ENCODE assay signal across 26 cellular contexts in the genomic region with DNA sequence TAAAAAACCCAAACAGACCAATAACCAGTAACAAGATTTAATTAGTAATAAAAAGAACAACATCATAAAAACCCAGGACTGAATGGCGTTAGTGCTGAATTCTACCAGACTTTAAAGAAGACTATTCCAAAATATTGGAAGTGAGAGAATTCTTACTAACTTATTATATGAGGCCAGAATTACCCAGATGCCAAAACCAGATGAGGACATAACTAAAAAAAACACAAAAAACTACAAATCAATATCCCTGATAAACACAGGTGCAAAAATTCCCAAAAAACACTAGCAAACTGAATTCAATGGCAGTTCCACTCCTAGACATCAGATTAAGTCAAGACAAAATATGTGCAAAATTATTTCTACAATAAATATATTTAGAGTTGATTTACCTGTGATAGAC.
"Had no signal": no experiment of that assay in that cellular context is flagged by ENCODE, and none has a peak within 500 bp of the region (broad histone marks: within the 10 kb centered on the region; RNA-seq: fewer than 3 reads in every experiment).

No MANE protein-coding gene starts in this region.

- ATAC-seq: stimulated activated effector memory CD8-positive, alpha-beta T cell treated with anti-CD3 and anti-CD28 coated beads, Interleukin-12 subunit alpha, Interleukin-12 subunit beta, amount 100 ng/mL, for 72 hours; stimulated activated memory B cell treated with anti-CD40 and anti-IgM and Interleukin-4, amounts not matched to agents 10 μg/mL and 1 μg/mL and 100 μg/mL, for 72 hours; stimulated activated naive B cell treated with anti-CD40 and anti-IgM and Interleukin-4, amounts not matched to agents 10 μg/mL and 1 μg/mL and 100 μg/mL, for 72 hours; stimulated activated naive CD8-positive, alpha-beta T cell treated with anti-CD3 and anti-CD28 coated beads, Interleukin-15, amount 100 ng/mL, for 72 hours; stimulated activated naive CD8-positive, alpha-beta T cell treated with anti-CD3 and anti-CD28 coated beads, Interleukin-15, Interleukin-2, amounts not matched to agents 100 U/mL and 50 U/mL, for 24 hours; upper lobe of right lung had no signal

- H3K4me1 ChIP-seq: stomach, suprapubic skin, testis, thyroid gland, tibial artery, tibial nerve, transverse colon, upper lobe of left lung, upper lobe of right lung, uterus, vagina had no signal

- H3K9me3 ChIP-seq: suprapubic skin, testis, thoracic aorta, thyroid gland, tibial artery, tibial nerve, transverse colon, upper lobe of left lung, upper lobe of right lung, vagina had no signal

- H3K36me3 ChIP-seq: stomach, suprapubic skin, thoracic aorta, thyroid gland, tibial artery, tibial nerve, transverse colon, upper lobe of left lung, upper lobe of right lung, uterus, vagina had no signal

- DNase-seq: stimulated activated CD4-positive, alpha-beta T cell treated with anti-CD3 and anti-CD28 coated beads, Interleukin-2, amount 100 ng/mL, for 48 hours; stimulated activated CD4-positive, alpha-beta T cell treated with anti-CD3 and anti-CD28 coated beads, Interleukin-4, amount 100 ng/mL, for 1 hour; stimulated activated CD4-positive, alpha-beta T cell treated with anti-CD3 and anti-CD28 coated beads, Interleukin-4, amount 100 ng/mL, for 24 hours; stimulated activated CD4-positive, alpha-beta T cell treated with anti-CD3 and anti-CD28 coated beads, Interleukin-4, amount 100 ng/mL, for 4 hours; stimulated activated CD8-positive, alpha-beta memory T cell treated with anti-CD3 and anti-CD28 coated beads, Interleukin-4, amount 100 ng/mL, for 48 hours; stimulated activated naive B cell treated with anti-CD40 and anti-IgM and Interleukin-4, amounts not matched to agents 10 μg/mL and 1 μg/mL and 100 μg/mL, for 72 hours; stimulated activated naive CD4-positive, alpha-beta T cell; stimulated activated naive CD4-positive, alpha-beta T cell treated with Interleukin-2 at 50 U/mL for 16 hours; stimulated activated naive CD8-positive, alpha-beta T cell treated with anti-CD3 and anti-CD28 coated beads, Interleukin-15, amount 100 ng/mL, for 72 hours; stimulated activated naive CD8-positive, alpha-beta T cell treated with anti-CD3 and anti-CD28 coated beads, Interleukin-15, Interleukin-2, amounts not matched to agents 100 U/mL and 50 U/mL, for 24 hours; stomach; substantia nigra; testis; thyroid gland; tibial artery; transverse colon; trophoblast cell; upper lobe of left lung; upper lobe of right lung; uterus had no signal

- H3K4me3 ChIP-seq: stomach, suprapubic skin, testis, thoracic aorta, thyroid gland, tibial artery, tibial nerve, transverse colon, upper lobe of left lung, upper lobe of right lung, uterus, vagina had no signal

- H3K27ac ChIP-seq: stomach, suprapubic skin, testis, thoracic aorta, thyroid gland, tibial artery, tibial nerve, transverse colon, upper lobe of left lung, upper lobe of right lung, uterus, vagina had no signal

- H3K27me3 ChIP-seq: stomach, suprapubic skin, testis, thyroid gland, tibial artery, tibial nerve, transverse colon, upper lobe of left lung, upper lobe of right lung, uterus, vagina had no signal
